In genomic region chr1:54808443-54809207, GRCh38 we compare ENCODE assay signal across 14 cellular contexts. TPM values are rescaled to one million over a fixed set of nuclear protein-coding genes. Genes with fewer than 3 reads are reported as not detected.
DNase-seq lines count a peak whose midpoint lies in the region; ATAC-seq and TF ChIP-seq lines count a peak whose summit lies in the region.
"Had no signal": no experiment of that assay in that cellular context is flagged by ENCODE, and none has a peak within 500 bp of the region (broad histone marks: within the 10 kb centered on the region; RNA-seq: fewer than 3 reads in every experiment).

No MANE protein-coding gene starts in this region.

- H3K36me3 Mint-ChIP-seq in central memory CD8-positive, alpha-beta T cell (ENCODE audit: insufficient read depth): no peaks in the 10 kb centered on the region
- H3K36me3 Mint-ChIP-seq: activated naive CD8-positive, alpha-beta T cell treated with anti-CD3 and anti-CD28 coated beads for 36 hours had no signal

- H2BK5ac ChIP-seq in mesenchymal stem cell (ENCODE audit: low read depth, low read length, poor library complexity, severe bottlenecking): no peak overlapping the region

- H3K4ac ChIP-seq in mesenchymal stem cell (ENCODE audit: low read depth in 1 of 2, low read length in 2 of 2): no peak overlapping the region

- no peak overlapping the region for H2AK5ac ChIP-seq in mesenchymal stem cell (ENCODE audit: low read length, severe bottlenecking)

- no peak for DNase-seq in BJ (ENCODE audit: low read depth)
- DNase-seq in HCT116 (ENCODE audit: low read depth, low spot score): no peak
- no peak for DNase-seq in central memory CD8-positive, alpha-beta T cell (ENCODE audit: low spot score in 2 of 2)
- DNase-seq in mesenchymal stem cell: peak; percentile 8
- no peak for DNase-seq in NCI-H1436 (lab: John Stamatoyannopoulos, UW)
- DNase-seq in PC-3: no peak
- no peak for DNase-seq in KG1 (lab: John Stamatoyannopoulos, UW)
- DNase-seq: activated naive CD8-positive, alpha-beta T cell treated with anti-CD3 and anti-CD28 coated beads for 36 hours; effector CD8-positive, alpha-beta T cell; MG63; NCI-H446 treated with DMSO at 0.1 percent for 48 hours had no signal

- TF ChIP-seq CTCF in BJ (IDR thresholded peaks at IDR 0.05; ENCODE audit: insufficient read depth, low read depth, low read length) (peak; percentile 55), HCT116 (IDR thresholded peaks at IDR 0.05 in 2 of 3, conservative IDR thresholded peaks at IDR 0.05 in 1 of 3; ENCODE audit: borderline replicate concordance in 1 of 3, insufficient read depth in 1 of 3, low read depth in 2 of 3, low read length in 2 of 3) (peak; percentile 25 to 45 (median 36); a peak in 5 of 6 replicates), PC-3 (conservative IDR thresholded peaks at IDR 0.05; ENCODE audit: low read depth, low read length) (no peak; the same call in 1 of the 2 replicates)

- H3K4me1 Mint-ChIP-seq in central memory CD8-positive, alpha-beta T cell: peaks cover 43% of the 10 kb centered on the region

- H3K9me3 ChIP-seq in HCT116 (ENCODE audit: control insufficient read depth in 1 of 2, insufficient read depth in 1 of 2, low read depth in 1 of 2, low read length in 2 of 2) (no peaks in the 10 kb centered on the region), mesenchymal stem cell (ENCODE audit: control insufficient read depth, low read length) (no peaks in the 10 kb centered on the region), PC-3 (ENCODE audit: low read length) (no peaks in the 10 kb centered on the region)
- H3K9me3 ChIP-seq: MG63 had no signal

- H3K4me1 ChIP-seq in HCT116 (ENCODE audit: control insufficient read depth in 1 of 2, insufficient read depth in 2 of 2, low read length in 2 of 2): peaks cover 7 to 45% of the 10 kb centered on the region in 2 experiments
- peaks cover 9% of the 10 kb centered on the region for H3K4me1 ChIP-seq in mesenchymal stem cell (ENCODE audit: control insufficient read depth, insufficient read depth, low read depth, low read length)
- H3K4me1 ChIP-seq in PC-3 (ENCODE audit: insufficient read depth, low read length): peaks cover 35% of the 10 kb centered on the region

- H3K27ac ChIP-seq in HCT116 (ENCODE audit: low read depth, low read length) (no peak overlapping the region), mesenchymal stem cell (ENCODE audit: low read length, poor library complexity, severe bottlenecking) (no peak overlapping the region), PC-3 (ENCODE audit: low read length) (no peak overlapping the region)

- H4K20me1 ChIP-seq in HCT116 (ENCODE audit: insufficient read depth) (no peaks in the 10 kb centered on the region), PC-3 (ENCODE audit: low read length) (no peaks in the 10 kb centered on the region)

- TF ChIP-seq POLR2A in HCT116 (IDR thresholded peaks at IDR 0.05; ENCODE audit: borderline replicate concordance, extremely low read depth, insufficient read depth, insufficient read length): no peak

- no peaks in the 10 kb centered on the region for H3K36me3 ChIP-seq in BJ (ENCODE audit: control insufficient read depth, insufficient read depth, low read length)
- no peaks in the 10 kb centered on the region for H3K36me3 ChIP-seq in HCT116 (ENCODE audit: control insufficient read depth in 1 of 2, insufficient read depth in 2 of 2, low read length in 2 of 2)
- H3K36me3 ChIP-seq in mesenchymal stem cell (ENCODE audit: control insufficient read depth in 1 of 2, insufficient read depth in 2 of 2, low read depth in 1 of 2, low read length in 2 of 2): no peaks in the 10 kb centered on the region
- H3K36me3 ChIP-seq in PC-3 (ENCODE audit: low read depth, low read length): no peaks in the 10 kb centered on the region
- H3K36me3 ChIP-seq: MG63 had no signal

- H3K9ac ChIP-seq in HCT116 (ENCODE audit: low read length): no peak overlapping the region
- no peak overlapping the region for H3K9ac ChIP-seq in mesenchymal stem cell (ENCODE audit: low read length)
- H3K9ac ChIP-seq in PC-3 (ENCODE audit: low read length): no peak overlapping the region

- RAD21 ChIA-PET in HCT116 (lab: Charles Lee; ENCODE audit: low non-redundant PET in 1 of 2, low total read pairs in 2 of 2, uncharacterized antibody in 2 of 2, unreplicated experiment in 2 of 2): no interaction called here

- WGBS in mesenchymal stem cell: 71% methylated on average over 12 of the region's 12 CpGs

- no peak overlapping the region for H3K4me3 ChIP-seq in BJ (ENCODE audit: low read depth, low read length)
- H3K4me3 ChIP-seq in HCT116 (replicated peaks in 1 of 2; ENCODE audit: low read depth in 1 of 2, low read length in 2 of 2): no peak overlapping the region
- no peak overlapping the region for H3K4me3 ChIP-seq in mesenchymal stem cell (ENCODE audit: insufficient read depth in 1 of 2, low read depth in 1 of 2, low read length in 2 of 2)
- no peak overlapping the region for H3K4me3 ChIP-seq in PC-3 (ENCODE audit: low read length)
- H3K4me3 ChIP-seq: MG63 had no signal

- CTCF ChIA-PET in BJ (lab: Yijun Ruan, JAX): interaction anchor here (0.6 to 2.2 kb wide), 9 partner anchors 9 to 734 kb away, joined by 3 to 12 read pairs (median 4); no protein-coding TSS in a partner anchor
- CTCF ChIA-PET in HCT116 (lab: Charles Lee): interaction anchor here (2.0 kb wide), 1 partner anchor 213 kb away, joined by 6 read pairs; no protein-coding TSS in a partner anchor
- CTCF ChIA-PET in PC-3 (lab: Charles Lee): no interaction called here

- no peak overlapping the region for H2BK15ac ChIP-seq in mesenchymal stem cell (ENCODE audit: low read depth, poor library complexity, severe bottlenecking)

- H3F3A ChIP-seq in PC-3 (ENCODE audit: low read length, unreplicated experiment): no peaks in the 10 kb centered on the region

- H3K79me1 ChIP-seq in mesenchymal stem cell (replicated peaks; ENCODE audit: low read length, poor library complexity, severe bottlenecking): no peaks in the 10 kb centered on the region

- no peaks in the 10 kb centered on the region for H3K9me3 Mint-ChIP-seq in central memory CD8-positive, alpha-beta T cell
- H3K9me3 Mint-ChIP-seq: activated naive CD8-positive, alpha-beta T cell treated with anti-CD3 and anti-CD28 coated beads for 36 hours had no signal

- peak; percentile 24; the same call in 1 of the 2 replicates for TF ChIP-seq RAD21 in HCT116 (IDR thresholded peaks at IDR 0.05; ENCODE audit: low read depth)

- H3K4me3 Mint-ChIP-seq in central memory CD8-positive, alpha-beta T cell: peak overlapping the region; percentile 15
- H3K4me3 Mint-ChIP-seq: activated naive CD8-positive, alpha-beta T cell treated with anti-CD3 and anti-CD28 coated beads for 36 hours had no signal

- no peaks in the 10 kb centered on the region for H3K9me2 ChIP-seq in HCT116 (ENCODE audit: insufficient read depth)
- no peaks in the 10 kb centered on the region for H3K9me2 ChIP-seq in PC-3 (replicated peaks; ENCODE audit: low read length)

- H3K14ac ChIP-seq in mesenchymal stem cell (ENCODE audit: low read length in 2 of 2): no peak overlapping the region

- no peak overlapping the region for H2AFZ ChIP-seq in HCT116 (ENCODE audit: low read depth, low read length, poor library complexity, severe bottlenecking)
- H2AFZ ChIP-seq in mesenchymal stem cell (ENCODE audit: low read depth, low read length): no peak overlapping the region
- no peak overlapping the region for H2AFZ ChIP-seq in PC-3 (ENCODE audit: low read length)

- no peaks in the 10 kb centered on the region for H3K27me3 Mint-ChIP-seq in central memory CD8-positive, alpha-beta T cell
- H3K27me3 Mint-ChIP-seq: activated naive CD8-positive, alpha-beta T cell treated with anti-CD3 and anti-CD28 coated beads for 36 hours had no signal

- no peak overlapping the region for H2BK12ac ChIP-seq in mesenchymal stem cell (ENCODE audit: low read length in 2 of 2)

- H3K27me3 ChIP-seq in BJ (ENCODE audit: control insufficient read depth, insufficient read depth, low read length) (peaks cover 3% of the 10 kb centered on the region), HCT116 (ENCODE audit: insufficient read depth, low read length) (no peaks in the 10 kb centered on the region), mesenchymal stem cell (ENCODE audit: control insufficient read depth in 1 of 2, insufficient read depth in 1 of 2, low read length in 2 of 2) (peaks cover 7% of the 10 kb centered on the region in 2 experiments), PC-3 (ENCODE audit: low read length) (no peaks in the 10 kb centered on the region)
- H3K27me3 ChIP-seq: MG63 had no signal

- H3K23ac ChIP-seq in mesenchymal stem cell (ENCODE audit: low read length in 2 of 2): no peak overlapping the region

- intact Hi-C loops in HCT116 (cut with micrococcal nuclease) (loop anchor here (5.0 to 10.0 kb wide), 2 partner anchors 41 to 216 kb away; no protein-coding TSS in a partner anchor), PC-3 (cut with micrococcal nuclease) (no loop called here)

- no peak overlapping the region for H4K91ac ChIP-seq in mesenchymal stem cell (ENCODE audit: low read length)

- no peak overlapping the region for H3K18ac ChIP-seq in mesenchymal stem cell (ENCODE audit: low read depth in 1 of 2, low read length in 2 of 2)

- BruUV-seq in HCT116 (replicated peaks; lab: Mats Ljungman, UMichigan): no TSS peak
- BruUV-seq in PC-3 (replicated peaks; lab: Mats Ljungman, UMichigan): no TSS peak

- peak overlapping the region; percentile 12; the same call in 1 of the 2 replicates for H3K4me2 ChIP-seq in HCT116 (ENCODE audit: low read length)
- H3K4me2 ChIP-seq in mesenchymal stem cell (ENCODE audit: low read length, poor library complexity, severe bottlenecking): no peak overlapping the region
- H3K4me2 ChIP-seq in PC-3 (ENCODE audit: low read length): no peak overlapping the region

- H3K27ac Mint-ChIP-seq in central memory CD8-positive, alpha-beta T cell (ENCODE audit: low read depth): peak overlapping the region; percentile 87
- H3K27ac Mint-ChIP-seq: activated naive CD8-positive, alpha-beta T cell treated with anti-CD3 and anti-CD28 coated beads for 36 hours had no signal

- H2BK120ac ChIP-seq in mesenchymal stem cell (ENCODE audit: low read depth, low read length): no peak overlapping the region

- POLR2A ChIA-PET in BJ (lab: Charles Lee) (no interaction called here), HCT116 (lab: Charles Lee) (no interaction called here), PC-3 (lab: Charles Lee; ENCODE audit: unreplicated experiment) (no interaction called here)

- no peaks in the 10 kb centered on the region for H3K79me2 ChIP-seq in HCT116 (ENCODE audit: insufficient read depth, low read length)
- H3K79me2 ChIP-seq in PC-3 (ENCODE audit: low read length): no peaks in the 10 kb centered on the region

- no peak for ATAC-seq in HCT116
- no peak for ATAC-seq in central memory CD8-positive, alpha-beta T cell (replicated peaks; ENCODE audit: extremely low read depth, poor library complexity, severe bottlenecking)
- no peak for ATAC-seq in PC-3
- ATAC-seq in HG03045 (IDR thresholded peaks at IDR 0.05; ENCODE audit: unreplicated experiment): no peak

- no peak overlapping the region for H4K8ac ChIP-seq in mesenchymal stem cell (ENCODE audit: low read length)

RNA-seq across cellular contexts. Expression of gene TTC22, which starts 7.5 kb away (rescaled TPM):
- not detected in 2 replicates for polyA plus RNA-seq in BJ (2011; rRNA removed)
- polyA minus RNA-seq in BJ (2011; rRNA and poly(A)+ RNA removed): not detected in 2 replicates
- total RNA-seq in HCT116 (2021; ENCODE audit: unreplicated experiment) (1.8 TPM), PC-3 (2014; rRNA removed) (21.8 and 31.3 TPM in 2 replicates)
- 1.1 and 1.3 TPM in 2 replicates for polyA plus RNA-seq in HCT116 (2012)
- not detected for polyA plus RNA-seq in mesenchymal stem cell (2013, experiment 1 of 2)
- not detected for polyA plus RNA-seq in mesenchymal stem cell (2013, experiment 2 of 2)
- total RNA-seq: myocyte, SK-MEL-5 had no signal

RNA-seq across cellular contexts. Expression of gene PARS2, which starts 44.3 kb away (rescaled TPM):
- 3.7 and 3.9 TPM in 2 replicates for polyA plus RNA-seq in BJ (2011; rRNA removed)
- 5.4 and 6.7 TPM in 2 replicates for polyA minus RNA-seq in BJ (2011; rRNA and poly(A)+ RNA removed)
- total RNA-seq in HCT116 (2021; ENCODE audit: unreplicated experiment) (9.6 TPM), PC-3 (2014; rRNA removed) (3.5 and 5.0 TPM in 2 replicates)
- 5.2 and 7.0 TPM in 2 replicates for polyA plus RNA-seq in HCT116 (2012)
- polyA plus RNA-seq in mesenchymal stem cell (2013, experiment 1 of 2): 3.6 TPM
- polyA plus RNA-seq in mesenchymal stem cell (2013, experiment 2 of 2): 3.5 TPM
